In the genomic region with DNA sequence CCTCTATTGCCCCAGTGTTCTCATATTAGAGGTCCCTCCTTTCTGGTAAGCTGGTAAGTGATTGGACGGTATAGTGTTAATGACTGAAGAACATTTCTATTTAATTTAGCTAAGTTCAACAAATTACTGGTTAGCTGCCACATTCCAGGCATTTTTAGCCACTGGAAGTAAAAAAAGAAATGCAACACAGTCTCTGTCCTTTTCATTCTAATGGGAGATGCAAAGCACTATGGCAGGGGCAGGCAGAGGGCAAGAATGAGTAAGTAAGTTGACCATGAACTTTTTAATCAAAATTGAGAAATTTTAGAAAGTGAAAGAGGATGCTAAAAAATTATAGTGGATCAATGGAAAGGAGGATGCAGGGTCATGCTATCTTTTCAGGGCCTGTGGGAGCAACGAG, we compare ENCODE assay signal across 21 cellular contexts.
A peak's percentile ranks its signal among the peaks of the same experiment; 100 is the strongest.
DNase-seq lines count a peak whose midpoint lies in the region; ATAC-seq, FAIRE-seq and TF ChIP-seq lines count a peak whose summit lies in the region.
"Had no signal": no experiment of that assay in that cellular context is flagged by ENCODE, and none has a peak within 500 bp of the region (broad histone marks: within the 10 kb centered on the region; RNA-seq: fewer than 3 reads in every experiment).

No MANE protein-coding gene starts in this region.

- H3K4me3 Mint-ChIP-seq in astrocyte (ENCODE audit: unreplicated experiment) = peak overlapping the region; percentile 17
- H3K4me3 Mint-ChIP-seq: CD4-positive, CD25-positive, alpha-beta regulatory T cell had no signal

- H3F3A ChIP-seq in GM23248 (ENCODE audit: insufficient read depth) = peaks cover 6% of the 10 kb centered on the region; the same call in 1 of the 2 replicates

- no peaks in the 10 kb centered on the region for H3K27me3 Mint-ChIP-seq in astrocyte (ENCODE audit: low read depth, unreplicated experiment)

- H3K4me2 ChIP-seq in GM23248 (ENCODE audit: unreplicated experiment) (peak overlapping the region; percentile 12), astrocyte (ENCODE audit: low read length) (no peak overlapping the region), osteoblast (ENCODE audit: insufficient read depth, low read length) (peak overlapping the region; percentile 4)
- H3K4me2 ChIP-seq: BLaER1, PC-9 had no signal

- H2AFZ ChIP-seq in GM23248 (no peak overlapping the region), astrocyte (ENCODE audit: low read depth, low read length) (no peak overlapping the region), osteoblast (ENCODE audit: low read length) (no peak overlapping the region)
- H2AFZ ChIP-seq: PC-9 had no signal

- H3K9ac ChIP-seq in GM23248 = no peak overlapping the region
- H3K9ac ChIP-seq in astrocyte (ENCODE audit: low read length) = no peak overlapping the region
- H3K9ac ChIP-seq: BLaER1 had no signal

- H3K4me1 ChIP-seq in GM23248 (ENCODE audit: insufficient read depth) = peaks cover 10% of the 10 kb centered on the region
- no peaks in the 10 kb centered on the region for H3K4me1 ChIP-seq in astrocyte (ENCODE audit: insufficient read depth, low read length)
- H3K4me1 ChIP-seq in osteoblast (ENCODE audit: insufficient read depth, low read length) = no peaks in the 10 kb centered on the region
- H3K4me1 ChIP-seq in mucosa of descending colon (ENCODE audit: low read depth) = no peaks in the 10 kb centered on the region
- H3K4me1 ChIP-seq: BLaER1 had no signal

- DNase-seq in AG10803 (ENCODE audit: low read depth) (peak; percentile 28), GM23248 (peak; percentile 14), astrocyte (ENCODE audit: low read depth) (peak; percentile 14), osteoblast (ENCODE audit: insufficient read length, low spot score, missing footprints) (no peak), mucosa of descending colon (no peak)
- DNase-seq: CD4-positive, CD25-positive, alpha-beta regulatory T cell; KBM-7; NCI-H1105 treated with DMSO at 0.1 percent for 48 hours; NCI-H146; NCI-H1930; NCI-H2107; NCI-H524; NCI-H748 treated with DMSO at 0.1 percent for 48 hours; PC-9; Right ventricle myocardium superior had no signal

- H3K4me3 ChIP-seq in AG10803 (ENCODE audit: low read length) (no peak overlapping the region), GM23248 (no peak overlapping the region), astrocyte (ENCODE audit: insufficient read depth, low read depth, low read length) (no peak overlapping the region), osteoblast (ENCODE audit: insufficient read depth, low read length) (no peak overlapping the region), mucosa of descending colon (no peak overlapping the region)
- H3K4me3 ChIP-seq: BLaER1, PC-9, SJSA1 had no signal

- H3K27me3 ChIP-seq in GM23248 (replicated peaks; ENCODE audit: insufficient read depth) = no peaks in the 10 kb centered on the region
- no peaks in the 10 kb centered on the region for H3K27me3 ChIP-seq in astrocyte (ENCODE audit: insufficient read depth, low read length)
- H3K27me3 ChIP-seq in osteoblast (ENCODE audit: insufficient read depth, low read length) = no peaks in the 10 kb centered on the region
- H3K27me3 ChIP-seq: BLaER1, SJSA1 had no signal

- H3K4me1 Mint-ChIP-seq in astrocyte (ENCODE audit: low read depth, unreplicated experiment) = peaks cover 13% of the 10 kb centered on the region
- H3K4me1 Mint-ChIP-seq: CD4-positive, CD25-positive, alpha-beta regulatory T cell had no signal

- FAIRE-seq in astrocyte (lab: Jason Lieb, UNC) = no peak
- FAIRE-seq: D721Med had no signal

- H3K9me2 ChIP-seq in GM23248 (ENCODE audit: insufficient read depth) = no peaks in the 10 kb centered on the region

- H3K9me3 ChIP-seq in GM23248 (ENCODE audit: low read depth) (no peaks in the 10 kb centered on the region), astrocyte (ENCODE audit: insufficient read depth, low read depth, low read length) (no peaks in the 10 kb centered on the region), osteoblast (ENCODE audit: low read depth, low read length) (no peaks in the 10 kb centered on the region), mucosa of descending colon (no peaks in the 10 kb centered on the region)

- intact Hi-C loops in mucosa of descending colon (cut with DNase I, micrococcal nuclease) = no loop called here

- H4K20me1 ChIP-seq in GM23248 (ENCODE audit: insufficient read depth) (no peaks in the 10 kb centered on the region), astrocyte (ENCODE audit: insufficient read depth, low read length) (no peaks in the 10 kb centered on the region), osteoblast (ENCODE audit: insufficient read depth, low read length) (no peaks in the 10 kb centered on the region)
- H4K20me1 ChIP-seq: BLaER1 had no signal

- no peaks in the 10 kb centered on the region for H3K36me3 Mint-ChIP-seq in astrocyte (ENCODE audit: low read depth, unreplicated experiment)

- 44 to 55% methylated on average over 2 of the region's 2 CpGs for WGBS in GM23248 (ENCODE audit: low coverage in 1 of 2, low lambda C conversion rate in 2 of 2, missing lambda C conversion rate in 2 of 2), 2 experiments

- H3K9me3 Mint-ChIP-seq in astrocyte (ENCODE audit: unreplicated experiment) = peaks cover 13% of the 10 kb centered on the region

- no peak for TF ChIP-seq CTCF in AG10803 (conservative IDR thresholded peaks at IDR 0.05; ENCODE audit: low read length)
- TF ChIP-seq CTCF in astrocyte (IDR thresholded peaks at IDR 0.05; ENCODE audit: insufficient read depth, low read depth, low read length) = no peak
- TF ChIP-seq CTCF in osteoblast (IDR thresholded peaks at IDR 0.05; ENCODE audit: extremely low read depth, low read depth, low read length) = no peak
- no peak for TF ChIP-seq CTCF in mucosa of descending colon (IDR thresholded peaks at IDR 0.05)

- H3K36me3 ChIP-seq in GM23248 (ENCODE audit: low read depth) (no peaks in the 10 kb centered on the region), astrocyte (ENCODE audit: insufficient read depth, low read length) (no peaks in the 10 kb centered on the region), osteoblast (ENCODE audit: insufficient read depth, low read length) (no peaks in the 10 kb centered on the region), mucosa of descending colon (ENCODE audit: low read depth) (no peaks in the 10 kb centered on the region)
- H3K36me3 ChIP-seq: BLaER1, SJSA1 had no signal

- H3K27ac ChIP-seq in GM23248 (no peak overlapping the region), astrocyte (ENCODE audit: low read depth, low read length) (no peak overlapping the region), osteoblast (ENCODE audit: low read depth, low read length) (no peak overlapping the region)
- H3K27ac ChIP-seq: BLaER1, PC-9, SJSA1 had no signal

- no peak for ATAC-seq in HG03521 (IDR thresholded peaks at IDR 0.05; ENCODE audit: unreplicated experiment)
- ATAC-seq in mucosa of descending colon = no peak
- ATAC-seq in HG03175 (IDR thresholded peaks at IDR 0.05; ENCODE audit: unreplicated experiment) = no peak
- ATAC-seq: HCT116 had no signal

- no peaks in the 10 kb centered on the region for H3K79me2 ChIP-seq in GM23248 (ENCODE audit: insufficient read depth)
- H3K79me2 ChIP-seq in astrocyte (ENCODE audit: insufficient read depth, low read length) = no peaks in the 10 kb centered on the region
- H3K79me2 ChIP-seq in osteoblast (ENCODE audit: insufficient read depth, low read length) = no peaks in the 10 kb centered on the region

- in situ Hi-C loops in GM23248 (cut with MboI) = loop anchor here (25.0 kb wide), 1 partner anchor 576 kb away; no protein-coding TSS in a partner anchor

- H3K27ac Mint-ChIP-seq in astrocyte (ENCODE audit: unreplicated experiment) = no peak overlapping the region
- H3K27ac Mint-ChIP-seq: CD4-positive, CD25-positive, alpha-beta regulatory T cell had no signal

Comparison
In these comparisons a context has a peak if more than half of its experiments do, and no peak if none do; other contexts are left out.
1. DNase-seq: peak in AG10803 (single experiment), GM23248 (single experiment) and astrocyte (single experiment); none in osteoblast (single experiment) and mucosa of descending colon (0 of 3).